28 cellular contexts compared by ENCODE assay signal in genomic region chr14:74535756-74536325, GRCh38.
"Had no signal": no experiment of that assay in that cellular context is flagged by ENCODE, and none has a peak within 500 bp of the region (broad histone marks: within the 10 kb centered on the region; RNA-seq: fewer than 3 reads in every experiment).

No MANE protein-coding gene starts in this region.

- H3K9me3 ChIP-seq: colonic mucosa, gastroesophageal sphincter, heart left ventricle, lower lobe of right lung, prostate gland, right atrium auricular region, stomach, thyroid gland had no signal

- H2AFZ ChIP-seq: hepatocyte, parathyroid adenoma had no signal

- ATAC-seq: esophagus mucosa; foreskin keratinocyte; gastroesophageal sphincter; heart left ventricle; left colon; left ventricle myocardium superior; naive thymus-derived CD8-positive, alpha-beta T cell; sciatic nerve had no signal

- H3K79me2 ChIP-seq: hepatocyte, parathyroid adenoma had no signal

- H3K4me1 ChIP-seq: colonic mucosa, foreskin keratinocyte, lower lobe of right lung, parathyroid adenoma, prostate gland, right atrium auricular region had no signal

- H3K9ac ChIP-seq: parathyroid adenoma had no signal

- H3K36me3 ChIP-seq: colonic mucosa, lower lobe of right lung, prostate gland, right atrium auricular region, thyroid gland had no signal

- H3K27ac ChIP-seq: colonic mucosa, epithelial cell of prostate, foreskin keratinocyte, gastroesophageal sphincter, heart left ventricle, hepatocyte, lower lobe of right lung, parathyroid adenoma, prostate gland, right atrium auricular region, stomach had no signal

- H3K4me3 ChIP-seq: colonic mucosa, gastroesophageal sphincter, heart left ventricle, hepatocyte, lower lobe of right lung, prostate gland, right atrium auricular region, smooth muscle cell, stomach, thyroid gland had no signal

- H3K4me2 ChIP-seq: hepatocyte, smooth muscle cell had no signal

- DNase-seq: colonic mucosa; effector CD8-positive, alpha-beta T cell; endodermal cell; foreskin keratinocyte; left colon; left ventricle myocardium superior; naive thymus-derived CD8-positive, alpha-beta T cell; nephron progenitor cell; occipital lobe; stimulated activated CD4-positive, alpha-beta T cell treated with anti-CD3 and anti-CD28 coated beads, Interleukin-12 subunit alpha, Interleukin-12 subunit beta, amount 100 ng/mL, for 4 hours; stimulated activated CD4-positive, alpha-beta T cell treated with anti-CD3 and anti-CD28 coated beads, Interleukin-1b, Interleukin-23, amount 100 ng/mL, for 48 hours; stimulated activated CD4-positive, alpha-beta T cell treated with anti-CD3 and anti-CD28 coated beads, Interleukin-4, amount 100 ng/mL, for 1 hour; stimulated activated CD8-positive, alpha-beta memory T cell treated with anti-CD3 and anti-CD28 coated beads, Interleukin-4, amount 100 ng/mL, for 48 hours; stimulated activated naive CD4-positive, alpha-beta T cell treated with Interleukin-2 at 50 U/mL for 16 hours; stomach; thyroid gland had no signal

- H3K27me3 ChIP-seq: colonic mucosa, foreskin keratinocyte, gastroesophageal sphincter, heart left ventricle, hepatocyte, right atrium auricular region, thyroid gland had no signal

- FAIRE-seq: islet of Langerhans had no signal
